10 cellular contexts compared by ENCODE assay signal in genomic region chr2:72145658-72146329, GRCh38. TPM values are rescaled to one million over a fixed set of nuclear protein-coding genes. Genes with fewer than 3 reads are reported as not detected.
DNase-seq lines count a peak whose midpoint lies in the region; ATAC-seq and TF ChIP-seq lines count a peak whose summit lies in the region.
"Had no signal": no experiment of that assay in that cellular context is flagged by ENCODE, and none has a peak within 500 bp of the region (broad histone marks: within the 10 kb centered on the region; RNA-seq: fewer than 3 reads in every experiment).

No MANE protein-coding gene starts in this region.

- WGBS in endodermal cell (ENCODE audit: insufficient coverage in 1 of 2, insufficient read length in 1 of 2), 2 experiments: 3% methylated on average over 13 to 29 of the region's 33 CpGs

- BruUV-seq in PC-3 (replicated peaks; lab: Mats Ljungman, UMichigan): no TSS peak

- POLR2A ChIA-PET in BJ (lab: Charles Lee) (no interaction called here), PC-3 (lab: Charles Lee; ENCODE audit: unreplicated experiment) (no interaction called here)

- H3K36me3 ChIP-seq in BJ (ENCODE audit: control insufficient read depth, insufficient read depth, low read length) (no peaks in the 10 kb centered on the region), PC-3 (ENCODE audit: low read depth, low read length) (no peaks in the 10 kb centered on the region), endodermal cell (ENCODE audit: control insufficient read depth, insufficient read depth, low read length) (no peaks in the 10 kb centered on the region), brain microvascular endothelial cell (replicated peaks) (no peaks in the 10 kb centered on the region)

- in situ Hi-C loops in brain microvascular endothelial cell (cut with HindIII; ENCODE audit: low pct_ligation_motif_present, low sequenced_read_pairs): no loop called here

- H4K20me1 ChIP-seq in PC-3 (ENCODE audit: low read length): no peaks in the 10 kb centered on the region

- H3K4me1 Mint-ChIP-seq in endodermal cell (peaks cover 24% of the 10 kb centered on the region), nephron (peaks cover 61% of the 10 kb centered on the region)

- H3K36me3 Mint-ChIP-seq in endodermal cell (ENCODE audit: low read depth) (peaks cover 4% of the 10 kb centered on the region), nephron (ENCODE audit: low read depth) (no peaks in the 10 kb centered on the region)

- peak overlapping the region; percentile 54 for H3K4me3 Mint-ChIP-seq in endodermal cell
- H3K4me3 Mint-ChIP-seq in nephron: peak overlapping the region; percentile 86 to 91 (median 89)

- H3K27ac Mint-ChIP-seq in endodermal cell (no peak overlapping the region), nephron (no peak overlapping the region)

- CTCF ChIA-PET in BJ (lab: Yijun Ruan, JAX) (no interaction called here), PC-3 (lab: Charles Lee) (no interaction called here)

- 0 out of 2 replicates have a peak overlapping the region, but pooled peaks have one; percentile 6 for H3K4me3 ChIP-seq in BJ (ENCODE audit: low read depth, low read length)
- H3K4me3 ChIP-seq in PC-3 (ENCODE audit: low read length): peak overlapping the region; percentile 83
- peak overlapping the region; percentile 65 for H3K4me3 ChIP-seq in endodermal cell (ENCODE audit: low read length)
- no peak overlapping the region for H3K4me3 ChIP-seq in brain microvascular endothelial cell (ENCODE audit: low read depth, low read length)

- H3K4me1 ChIP-seq in PC-3 (ENCODE audit: insufficient read depth, low read length) (peaks cover 28% of the 10 kb centered on the region), endodermal cell (ENCODE audit: control insufficient read depth, insufficient read depth, low read length) (no peaks in the 10 kb centered on the region)

- peak overlapping the region; percentile 91 for H2AFZ ChIP-seq in PC-3 (ENCODE audit: low read length)

- peaks cover 95% of the 10 kb centered on the region for H3K27me3 Mint-ChIP-seq in endodermal cell (ENCODE audit: insufficient read depth)
- peaks cover 95% of the 10 kb centered on the region for H3K27me3 Mint-ChIP-seq in nephron (ENCODE audit: low read depth)

- H3K9me3 Mint-ChIP-seq in endodermal cell: peaks cover 14% of the 10 kb centered on the region
- H3K9me3 Mint-ChIP-seq in nephron: peaks cover 4% of the 10 kb centered on the region

- H3K9me3 ChIP-seq in PC-3 (ENCODE audit: low read length) (no peaks in the 10 kb centered on the region), endodermal cell (ENCODE audit: control insufficient read depth, low read length) (peaks cover 14% of the 10 kb centered on the region)

- ATAC-seq in PC-3 (no peak), GM18519 (IDR thresholded peaks at IDR 0.05; ENCODE audit: low FRiP score, unreplicated experiment) (no peak), HG03354 (IDR thresholded peaks at IDR 0.05; ENCODE audit: poor library complexity, severe bottlenecking, unreplicated experiment) (no peak), GM19328 (IDR thresholded peaks at IDR 0.05; ENCODE audit: unreplicated experiment) (no peak)

- DNase-seq in BJ (ENCODE audit: low read depth) (no peak), PC-3 (no peak), endodermal cell (peak; percentile 44), brain microvascular endothelial cell (no peak)
- DNase-seq: GDM1 had no signal

- H3K9ac ChIP-seq in PC-3 (ENCODE audit: low read length) (no peak overlapping the region), endodermal cell (ENCODE audit: extremely low read depth, low read length, poor library complexity, severe bottlenecking) (no peak overlapping the region)

- H3F3A ChIP-seq in PC-3 (ENCODE audit: low read length, unreplicated experiment): no peaks in the 10 kb centered on the region

- H3K27me3 ChIP-seq in BJ (ENCODE audit: control insufficient read depth, insufficient read depth, low read length) (peaks cover 54% of the 10 kb centered on the region), PC-3 (ENCODE audit: low read length) (peaks cover 29% of the 10 kb centered on the region), endodermal cell (ENCODE audit: control insufficient read depth, insufficient read depth, low read length, poor library complexity, severe bottlenecking) (peaks cover 99% of the 10 kb centered on the region), brain microvascular endothelial cell (replicated peaks) (peaks cover 49% of the 10 kb centered on the region)

- intact Hi-C loops in PC-3 (cut with micrococcal nuclease): no loop called here

- H3K9me2 ChIP-seq in PC-3 (replicated peaks; ENCODE audit: low read length): no peaks in the 10 kb centered on the region

- no peak overlapping the region for H3K27ac ChIP-seq in PC-3 (ENCODE audit: low read length)
- no peak overlapping the region for H3K27ac ChIP-seq in endodermal cell (ENCODE audit: low read depth, low read length)
- H3K27ac ChIP-seq in brain microvascular endothelial cell: no peak overlapping the region
- H3K27ac ChIP-seq: HL-60 had no signal

- TF ChIP-seq CTCF in BJ (IDR thresholded peaks at IDR 0.05; ENCODE audit: insufficient read depth, low read depth, low read length) (no peak), PC-3 (conservative IDR thresholded peaks at IDR 0.05; ENCODE audit: low read depth, low read length) (no peak), endodermal cell (conservative IDR thresholded peaks at IDR 0.05) (no peak), nephron (IDR thresholded peaks at IDR 0.05; ENCODE audit: unreplicated experiment in 3 of 3) (no peak), brain microvascular endothelial cell (IDR thresholded peaks at IDR 0.05; ENCODE audit: low read depth, low read length, missing control alignments) (no peak)

- no peaks in the 10 kb centered on the region for H3K79me2 ChIP-seq in PC-3 (ENCODE audit: low read length)

- H3K4me2 ChIP-seq in PC-3 (ENCODE audit: low read length): peak overlapping the region; percentile 98

RNA-seq across cellular contexts. Expression of gene CYP26B1, which starts 1.9 kb away (rescaled TPM):
- 0.16 and 0.27 TPM in 2 replicates for polyA plus RNA-seq in BJ (2011; rRNA removed)
- 0.15 and 0.43 TPM in 2 replicates for polyA minus RNA-seq in BJ (2011; rRNA and poly(A)+ RNA removed)
- 1.6 and 3.9 TPM in 2 replicates for total RNA-seq in PC-3 (2014; rRNA removed)
- under 1 TPM; 0.09 to 0.91 TPM for total RNA-seq in endodermal cell
- 8.0 TPM for polyA plus RNA-seq in endodermal cell (2013, experiment 1 of 2)
- 7.7 TPM for polyA plus RNA-seq in endodermal cell (2013, experiment 2 of 2)
